15 cellular contexts compared by ENCODE assay signal in genomic region chr1:96872757-96873156, GRCh38.
"Had no signal": no experiment of that assay in that cellular context is flagged by ENCODE, and none has a peak within 500 bp of the region (broad histone marks: within the 10 kb centered on the region; RNA-seq: fewer than 3 reads in every experiment).

No MANE protein-coding gene starts in this region.

- H3K36me3 ChIP-seq: cardiac muscle cell, esophagus muscularis mucosa, tibial artery, uterus had no signal

- H3K4me3 ChIP-seq: cardiac muscle cell, esophagus muscularis mucosa, tibial artery, uterus had no signal

- H3K9me3 ChIP-seq: uterus had no signal

- DNase-seq: activated CD4-positive, alpha-beta T cell treated with anti-CD3 and anti-CD28 coated beads for 1 hour; activated CD4-positive, alpha-beta T cell treated with anti-CD3 and anti-CD28 coated beads, Interleukin-2, amount 50 U/mL, for 4 hours; activated naive CD4-positive, alpha-beta T cell treated with anti-CD3 and anti-CD28 coated beads, Interleukin-2, amount 10 ng/mL, durations not matched to agents 7 days and 5 days; hippocampal formation; kidney glomerular epithelial cell; nucleus accumbens; stimulated activated CD4-positive, alpha-beta T cell treated with anti-CD3 and anti-CD28 coated beads, Interleukin-15, amount 100 ng/mL, for 24 hours; stimulated activated CD4-positive, alpha-beta T cell treated with anti-CD3 and anti-CD28 coated beads, Interleukin-4, amount 100 ng/mL, for 1 hour; stimulated activated naive B cell treated with anti-CD40 and anti-IgM and Interleukin-4, amounts not matched to agents 10 μg/mL and 1 μg/mL and 100 μg/mL, for 72 hours; T-helper 9 cell; tibial artery; uterus had no signal

- H3K27me3 ChIP-seq: cardiac muscle cell, esophagus muscularis mucosa, tibial artery, uterus had no signal

- H3K27ac ChIP-seq: cardiac muscle cell, esophagus muscularis mucosa, tibial artery, uterus had no signal

- ATAC-seq: natural killer cell treated with Interleukin-12 subunit alpha and Interleukin-12 subunit beta and Interleukin-15 and Interleukin-18, amount 100 ng/mL, for 72 hours; stimulated activated naive B cell treated with anti-CD40 and anti-IgM and Interleukin-4, amounts not matched to agents 10 μg/mL and 1 μg/mL and 100 μg/mL, for 72 hours had no signal

- H3K4me1 ChIP-seq: esophagus muscularis mucosa, tibial artery, uterus had no signal
